In the genomic region with DNA sequence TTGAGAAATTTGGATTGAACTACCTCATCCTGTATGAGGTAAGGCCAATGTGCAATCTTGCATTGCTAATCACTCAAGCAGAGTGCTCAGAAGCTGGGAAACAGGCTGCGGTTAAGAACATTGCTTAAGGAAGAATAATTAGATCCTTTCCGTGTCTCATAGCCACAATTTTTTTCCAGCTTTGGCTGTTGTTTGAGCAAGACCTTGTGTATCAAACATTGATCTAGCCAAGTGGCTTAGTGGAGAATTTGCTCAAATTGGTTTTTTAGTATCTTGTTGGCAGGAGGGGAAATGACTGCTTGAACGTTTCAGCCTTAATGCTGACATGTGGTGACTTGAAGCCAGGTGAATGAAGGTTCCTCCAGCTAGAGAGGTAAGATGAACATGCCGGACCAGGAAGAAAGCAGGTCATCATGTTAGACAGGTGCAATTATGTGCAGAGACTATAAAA, we compare ENCODE assay signal across 11 cellular contexts.
DNase-seq lines count a peak whose midpoint lies in the region; ATAC-seq, FAIRE-seq and TF ChIP-seq lines count a peak whose summit lies in the region.
"Had no signal": no experiment of that assay in that cellular context is flagged by ENCODE, and none has a peak within 500 bp of the region (broad histone marks: within the 10 kb centered on the region; RNA-seq: fewer than 3 reads in every experiment).

No MANE protein-coding gene starts in this region.

- no TSS peak for BruUV-seq in HepG2 (replicated peaks; lab: Mats Ljungman, UMichigan)

- POLR2A ChIA-PET in HepG2 (lab: Yijun Ruan, JAX), result no interaction called here

- no peaks in the 10 kb centered on the region for H3K79me2 ChIP-seq in HepG2 (ENCODE audit: insufficient read depth, low read length)

- H3K27me3 ChIP-seq in liver (ENCODE audit: control insufficient read depth in 4 of 4, insufficient read depth in 4 of 4, low read length in 3 of 4) (no peaks in the 10 kb centered on the region), HepG2 (ENCODE audit: control insufficient read depth in 1 of 2, insufficient read depth in 2 of 2, low read length in 2 of 2) (peaks cover 0 to 5% of the 10 kb centered on the region in 2 experiments; a peak in 1 of 5 replicates), body of pancreas (no peaks in the 10 kb centered on the region)

- H3K36me3 ChIP-seq in liver (ENCODE audit: control insufficient read depth in 4 of 4, insufficient read depth in 3 of 4, low read depth in 1 of 4, low read length in 3 of 4), result no peaks in the 10 kb centered on the region
- no peaks in the 10 kb centered on the region for H3K36me3 ChIP-seq in HepG2 (replicated peaks in 1 of 2; ENCODE audit: control insufficient read depth in 1 of 2, insufficient read depth in 2 of 2, low read length in 2 of 2)
- H3K36me3 ChIP-seq in body of pancreas (replicated peaks in 1 of 2; ENCODE audit: insufficient read depth in 1 of 2, low read depth in 2 of 2), result no peaks in the 10 kb centered on the region
- H3K36me3 ChIP-seq: thoracic aorta had no signal

- H2AFZ ChIP-seq in HepG2 (ENCODE audit: low read length), result no peak overlapping the region

- no peak for TF ChIP-seq CTCF in liver (IDR thresholded peaks at IDR 0.05; ENCODE audit: low read depth, low read length, missing input control)
- TF ChIP-seq CTCF in HepG2 (CRISPR knock-in tag; IDR thresholded peaks at IDR 0.05), result no peak
- TF ChIP-seq CTCF in body of pancreas (IDR thresholded peaks at IDR 0.05), result no peak

- no peak overlapping the region for H3K9ac ChIP-seq in liver (ENCODE audit: low read depth in 1 of 2, low read length in 2 of 2)
- H3K9ac ChIP-seq in HepG2 (ENCODE audit: insufficient read depth, low read depth, low read length), result no peak overlapping the region

- H3K4me3 ChIP-seq in liver (ENCODE audit: low read depth in 1 of 3, low read length in 3 of 3) (peak overlapping the region in 2 of 3 donors; percentile 21 to 28), HepG2 (replicated peaks in 1 of 3; ENCODE audit: insufficient read depth in 1 of 3, low read depth in 2 of 3, low read length in 3 of 3) (no peak overlapping the region), body of pancreas (no peak overlapping the region)
- H3K4me3 ChIP-seq: thoracic aorta had no signal

- peak overlapping the region; percentile 36 to 42 for H3K27ac ChIP-seq in liver (ENCODE audit: low read depth in 1 of 2, low read length in 2 of 2)
- no peak overlapping the region for H3K27ac ChIP-seq in HepG2 (ENCODE audit: extremely low read length, insufficient read depth, low read length)
- H3K27ac ChIP-seq in body of pancreas, result peak overlapping the region in 1 of 4 donors; percentile 30
- H3K27ac ChIP-seq: thoracic aorta had no signal

- TF ChIP-seq EP300 in HepG2 (IDR thresholded peaks at IDR 0.05; ENCODE audit: low read depth in 2 of 2, low read length in 2 of 2), result no peak
- TF ChIP-seq EP300 in HepG2 (CRISPR knock-in tag; IDR thresholded peaks at IDR 0.05; ENCODE audit: borderline replicate concordance), result no peak

- TF ChIP-seq RAD21 in liver (IDR thresholded peaks at IDR 0.05), result no peak
- no peak for TF ChIP-seq RAD21 in HepG2 (CRISPR knock-in tag; IDR thresholded peaks at IDR 0.05)

- H4K20me1 ChIP-seq in HepG2 (ENCODE audit: insufficient read depth, low read length), result no peaks in the 10 kb centered on the region

- WGBS in liver, result 15% methylated on average over 4 of the region's 4 CpGs
- WGBS in HepG2 (ENCODE audit: low lambda C conversion rate), result 49% methylated on average over 3 of the region's 4 CpGs
- 29 to 32% methylated on average over 4 of the region's 4 CpGs for WGBS in body of pancreas, 2 donors

- intact Hi-C loops in HepG2 (cut with micrococcal nuclease; ENCODE audit: unreplicated experiment), result no loop called here
- intact Hi-C loops in body of pancreas (cut with DNase I), result no loop called here

- H3K4me1 ChIP-seq in liver (ENCODE audit: control insufficient read depth in 4 of 4, insufficient read depth in 4 of 4, low read length in 3 of 4) (peaks cover 3 to 80% (median 48%) of the 10 kb centered on the region in 4 donors), HepG2 (ENCODE audit: insufficient read depth, low read length) (no peaks in the 10 kb centered on the region), body of pancreas (peaks cover 6% of the 10 kb centered on the region)

- no peak for DNase-seq in HepG2 (ENCODE audit: low spot score)
- DNase-seq in body of pancreas, result peak in 2 of 4 donors; percentile 15 to 60
- no peak for DNase-seq in left lobe of liver (ENCODE audit: low spot score)
- DNase-seq in Kasumi-1 (lab: John Stamatoyannopoulos, UW), result no peak
- no peak for DNase-seq in NCI-H345 treated with DMSO at 0.1 percent for 48 hours (lab: John Stamatoyannopoulos, UW; ENCODE audit: unreplicated experiment)
- no peak for DNase-seq in activated CD4-positive, alpha-beta T cell treated with anti-CD3 and anti-CD28 coated beads for 1 hour
- DNase-seq: NCI-H1105, small intestine had no signal

- FAIRE-seq in HepG2 (lab: Jason Lieb, UNC), result no peak
- FAIRE-seq: small intestine had no signal

- H3K4me2 ChIP-seq in HepG2 (ENCODE audit: low read depth, low read length), result no peak overlapping the region

- no peaks in the 10 kb centered on the region for H3K9me3 ChIP-seq in liver (ENCODE audit: control insufficient read depth in 4 of 4, low read length in 3 of 4)
- no peaks in the 10 kb centered on the region for H3K9me3 ChIP-seq in HepG2 (ENCODE audit: low read length)
- no peaks in the 10 kb centered on the region for H3K9me3 ChIP-seq in body of pancreas
- H3K9me3 ChIP-seq: thoracic aorta had no signal

- CTCF ChIA-PET in HepG2 (lab: Yijun Ruan, JAX; ENCODE audit: low intra/inter-chr PET ratio, low total read pairs), result no interaction called here

- in situ Hi-C loops in HepG2 (cut with HindIII; ENCODE audit: extremely low pct_ligation_motif_present, low pct_unique_long_range_greater_than_20kb), result no loop called here

- no peak for TF ChIP-seq POLR2A in HepG2 (IDR thresholded peaks at IDR 0.05; ENCODE audit: insufficient read depth in 1 of 2, low read depth in 2 of 2, low read length in 2 of 2)
- TF ChIP-seq POLR2A in body of pancreas (IDR thresholded peaks at IDR 0.05), result no peak

- ATAC-seq in HepG2 (no peak), body of pancreas (peak; percentile 52), left lobe of liver (peak; percentile 22), GM18502 (IDR thresholded peaks at IDR 0.05; ENCODE audit: poor library complexity, unreplicated experiment) (no peak)

TF ChIP-seq in liver, 16 proteins besides CTCF, POLR2A, EP300 and RAD21 (continues in another document):
- no peak for TF ChIP-seq NR2F2 (IDR thresholded peaks at IDR 0.05)
- TF ChIP-seq RXRA (IDR thresholded peaks at IDR 0.05), result no peak
- TF ChIP-seq, protein P1, sequence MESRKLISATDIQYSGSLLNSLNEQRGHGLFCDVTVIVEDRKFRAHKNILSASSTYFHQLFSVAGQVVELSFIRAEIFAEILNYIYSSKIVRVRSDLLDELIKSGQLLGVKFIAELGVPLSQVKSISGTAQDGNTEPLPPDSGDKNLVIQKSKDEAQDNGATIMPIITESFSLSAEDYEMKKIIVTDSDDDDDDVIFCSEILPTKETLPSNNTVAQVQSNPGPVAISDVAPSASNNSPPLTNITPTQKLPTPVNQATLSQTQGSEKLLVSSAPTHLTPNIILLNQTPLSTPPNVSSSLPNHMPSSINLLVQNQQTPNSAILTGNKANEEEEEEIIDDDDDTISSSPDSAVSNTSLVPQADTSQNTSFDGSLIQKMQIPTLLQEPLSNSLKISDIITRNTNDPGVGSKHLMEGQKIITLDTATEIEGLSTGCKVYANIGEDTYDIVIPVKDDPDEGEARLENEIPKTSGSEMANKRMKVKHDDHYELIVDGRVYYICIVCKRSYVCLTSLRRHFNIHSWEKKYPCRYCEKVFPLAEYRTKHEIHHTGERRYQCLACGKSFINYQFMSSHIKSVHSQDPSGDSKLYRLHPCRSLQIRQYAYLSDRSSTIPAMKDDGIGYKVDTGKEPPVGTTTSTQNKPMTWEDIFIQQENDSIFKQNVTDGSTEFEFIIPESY (IDR thresholded peaks at IDR 0.05), result no peak
- no peak for TF ChIP-seq GABPA (IDR thresholded peaks at IDR 0.05 in 1 of 2, conservative IDR thresholded peaks at IDR 0.05 in 1 of 2)
- peak; percentile 35 for TF ChIP-seq YY1 (IDR thresholded peaks at IDR 0.05)

TF ChIP-seq in HepG2, 621 proteins besides CTCF, POLR2A, EP300 and RAD21 (continues in another document):
- no peak for TF ChIP-seq ZBTB8A (CRISPR knock-in tag; IDR thresholded peaks at IDR 0.05; ENCODE audit: borderline replicate concordance, low read depth)
- no peak for TF ChIP-seq RFXANK (CRISPR knock-in tag; IDR thresholded peaks at IDR 0.05)
- no peak for TF ChIP-seq PBX3 (CRISPR knock-in tag; IDR thresholded peaks at IDR 0.05; ENCODE audit: borderline replicate concordance)
- no peak for TF ChIP-seq NBN (conservative IDR thresholded peaks at IDR 0.05)
- TF ChIP-seq ETV6 (CRISPR knock-in tag; conservative IDR thresholded peaks at IDR 0.05), result no peak
- TF ChIP-seq ZNF547 (CRISPR knock-in tag; IDR thresholded peaks at IDR 0.05), result no peak
- no peak for TF ChIP-seq MYC (CRISPR knock-in tag; IDR thresholded peaks at IDR 0.05; ENCODE audit: borderline replicate concordance)
- TF ChIP-seq, protein P2, sequence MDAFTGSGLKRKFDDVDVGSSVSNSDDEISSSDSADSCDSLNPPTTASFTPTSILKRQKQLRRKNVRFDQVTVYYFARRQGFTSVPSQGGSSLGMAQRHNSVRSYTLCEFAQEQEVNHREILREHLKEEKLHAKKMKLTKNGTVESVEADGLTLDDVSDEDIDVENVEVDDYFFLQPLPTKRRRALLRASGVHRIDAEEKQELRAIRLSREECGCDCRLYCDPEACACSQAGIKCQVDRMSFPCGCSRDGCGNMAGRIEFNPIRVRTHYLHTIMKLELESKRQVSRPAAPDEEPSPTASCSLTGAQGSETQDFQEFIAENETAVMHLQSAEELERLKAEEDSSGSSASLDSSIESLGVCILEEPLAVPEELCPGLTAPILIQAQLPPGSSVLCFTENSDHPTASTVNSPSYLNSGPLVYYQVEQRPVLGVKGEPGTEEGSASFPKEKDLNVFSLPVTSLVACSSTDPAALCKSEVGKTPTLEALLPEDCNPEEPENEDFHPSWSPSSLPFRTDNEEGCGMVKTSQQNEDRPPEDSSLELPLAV (CRISPR knock-in tag; conservative IDR thresholded peaks at IDR 0.05; ENCODE audit: low read depth), result no peak

Comparison
In these comparisons a context has a peak if more than half of its experiments do, and no peak if none do; other contexts are left out.
1. H3K4me3 ChIP-seq: peak in liver (2 of 3); none in HepG2 (0 of 3) and body of pancreas (0 of 2).
2. ATAC-seq: peak in body of pancreas (single experiment) and left lobe of liver (single experiment); none in HepG2 (single experiment) and GM18502 (single experiment).